In the genomic region with DNA sequence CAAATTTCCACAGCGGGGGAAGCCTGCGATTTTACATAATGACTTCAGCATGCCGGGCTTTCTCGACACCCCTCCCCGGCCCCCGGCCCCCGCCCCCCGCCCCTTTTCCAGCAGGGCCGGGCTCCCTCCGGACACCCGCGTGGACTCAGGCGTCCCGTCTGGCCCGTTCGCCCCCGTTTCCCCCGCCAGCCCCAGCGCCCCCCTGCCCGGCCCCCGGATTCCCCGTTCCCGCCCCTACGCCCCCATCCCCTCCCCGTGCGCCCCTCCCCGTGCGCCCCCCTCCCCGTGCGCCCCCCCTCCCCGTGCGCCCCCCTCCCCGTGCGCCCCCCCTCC, we compare ENCODE assay signal across 9 cellular contexts. TPM values are rescaled to one million over a fixed set of nuclear protein-coding genes. Genes with fewer than 3 reads are reported as not detected.
DNase-seq lines count a peak whose midpoint lies in the region; ATAC-seq, FAIRE-seq and TF ChIP-seq lines count a peak whose summit lies in the region.
"Had no signal": no experiment of that assay in that cellular context is flagged by ENCODE, and none has a peak within 500 bp of the region (broad histone marks: within the 10 kb centered on the region; RNA-seq: fewer than 3 reads in every experiment).

No MANE protein-coding gene starts in this region.

- no peak for DNase-seq in activated T-cell treated with anti-CD3 and anti-CD28 coated beads, Interleukin-2, amount 50 U/mL, for 72 hours
- no peak for DNase-seq in activated T-cell treated with anti-CD3 and anti-CD28 coated beads for 4 hours
- DNase-seq in tibial artery = no peak
- DNase-seq in GM12892 (ENCODE audit: insufficient read length) = no peak
- no peak for DNase-seq in kidney glomerular epithelial cell (lab: John Stamatoyannopoulos, UW)

- no peaks in the 10 kb centered on the region for H3K9me3 Mint-ChIP-seq in activated T-cell treated with anti-CD3 and anti-CD28 coated beads, Interleukin-2, amount 50 U/mL, for 72 hours
- H3K9me3 Mint-ChIP-seq in activated T-helper 17 cell treated with anti-CD3 and anti-CD28 coated beads, Interleukin-2, amount 50 U/mL, for 72 hours = no peaks in the 10 kb centered on the region

- no peaks in the 10 kb centered on the region for H3K27me3 ChIP-seq in tibial artery

- no peaks in the 10 kb centered on the region for H3K36me3 ChIP-seq in mesodermal cell (ENCODE audit: control insufficient read depth, insufficient read depth, low read length)
- H3K36me3 ChIP-seq in tibial artery = no peaks in the 10 kb centered on the region

- intact Hi-C loops in tibial artery (cut with DNase I; ENCODE audit: low total_unique reads) = no loop called here

- peak overlapping the region; percentile 5 for H3K27ac Mint-ChIP-seq in activated T-cell treated with anti-CD3 and anti-CD28 coated beads, Interleukin-2, amount 50 U/mL, for 72 hours
- peak overlapping the region; percentile 38 for H3K27ac Mint-ChIP-seq in activated T-helper 17 cell treated with anti-CD3 and anti-CD28 coated beads, Interleukin-2, amount 50 U/mL, for 72 hours

- 0% methylated on average over 1 of the region's 34 CpGs; no CpG with 5 or more reads in 1 of the 2 experiments for WGBS in mesodermal cell (ENCODE audit: insufficient coverage in 2 of 2), 2 experiments

- H3K4me3 ChIP-seq in mesodermal cell (ENCODE audit: extremely low read depth, insufficient read depth, low read length, poor library complexity, severe bottlenecking) = peak overlapping the region; percentile 38
- peak overlapping the region; percentile 60 to 69 for H3K4me3 ChIP-seq in tibial artery

- no peak for TF ChIP-seq POLR2A in GM12892 (IDR thresholded peaks at IDR 0.05; ENCODE audit: low read depth, low read length)

- H3K4me1 ChIP-seq in mesodermal cell (ENCODE audit: control insufficient read depth, insufficient read depth, low read length, poor library complexity, severe bottlenecking) (peaks cover 17% of the 10 kb centered on the region), tibial artery (peaks cover 0 to 40% (median 35%) of the 10 kb centered on the region in 4 donors)

- TF ChIP-seq CTCF in tibial artery (IDR thresholded peaks at IDR 0.05) = no peak

- H3K27me3 Mint-ChIP-seq in activated T-cell treated with anti-CD3 and anti-CD28 coated beads, Interleukin-2, amount 50 U/mL, for 72 hours (ENCODE audit: low read depth) = peaks cover 11% of the 10 kb centered on the region
- H3K27me3 Mint-ChIP-seq in activated T-helper 17 cell treated with anti-CD3 and anti-CD28 coated beads, Interleukin-2, amount 50 U/mL, for 72 hours = peaks cover 7% of the 10 kb centered on the region

- H3K9me3 ChIP-seq in mesodermal cell (ENCODE audit: control insufficient read depth, low read length) (no peaks in the 10 kb centered on the region), tibial artery (no peaks in the 10 kb centered on the region)

- H3K4me3 Mint-ChIP-seq in activated T-cell treated with anti-CD3 and anti-CD28 coated beads, Interleukin-2, amount 50 U/mL, for 72 hours = peak overlapping the region; percentile 70 to 83
- peak overlapping the region; percentile 81 for H3K4me3 Mint-ChIP-seq in activated T-helper 17 cell treated with anti-CD3 and anti-CD28 coated beads, Interleukin-2, amount 50 U/mL, for 72 hours

- no peak for ATAC-seq in activated T-cell treated with anti-CD3 and anti-CD28 coated beads, Interleukin-2, amount 50 U/mL, for 72 hours (replicated peaks in 1 of 2)
- ATAC-seq in activated T-helper 17 cell treated with anti-CD3 and anti-CD28 coated beads, Interleukin-2, amount 50 U/mL, for 72 hours (replicated peaks) = no peak
- ATAC-seq in HG02852 (IDR thresholded peaks at IDR 0.05; ENCODE audit: unreplicated experiment) = no peak

- H3K36me3 Mint-ChIP-seq in activated T-cell treated with anti-CD3 and anti-CD28 coated beads, Interleukin-2, amount 50 U/mL, for 72 hours (ENCODE audit: insufficient read depth in 2 of 2) = peaks cover 2 to 4% of the 10 kb centered on the region in 2 donors
- peaks cover 30% of the 10 kb centered on the region for H3K36me3 Mint-ChIP-seq in activated T-helper 17 cell treated with anti-CD3 and anti-CD28 coated beads, Interleukin-2, amount 50 U/mL, for 72 hours (ENCODE audit: low read depth)

- peaks cover 28% of the 10 kb centered on the region for H3K4me1 Mint-ChIP-seq in activated T-cell treated with anti-CD3 and anti-CD28 coated beads, Interleukin-2, amount 50 U/mL, for 72 hours (ENCODE audit: low read depth)
- H3K4me1 Mint-ChIP-seq in activated T-helper 17 cell treated with anti-CD3 and anti-CD28 coated beads, Interleukin-2, amount 50 U/mL, for 72 hours = peaks cover 12% of the 10 kb centered on the region

- peak overlapping the region; percentile 91 for H3K27ac ChIP-seq in mesodermal cell (ENCODE audit: low read depth, low read length, severe bottlenecking)
- peak overlapping the region; percentile 95 to 97 for H3K27ac ChIP-seq in tibial artery

- FAIRE-seq in GM12892 (lab: Jason Lieb, UNC) = no peak
- FAIRE-seq: TTC549 had no signal

RNA-seq across cellular contexts. Expression of gene NFATC1, which starts 0.5 kb away (rescaled TPM):
- total RNA-seq in activated T-cell treated with anti-CD3 and anti-CD28 coated beads, Interleukin-2, amount 50 U/mL, for 72 hours = 10 to 100 TPM; 70.4 to 86.0 TPM
- 10 to 100 TPM; 20.3 to 79.3 TPM for total RNA-seq in activated T-helper 17 cell treated with anti-CD3 and anti-CD28 coated beads, Interleukin-2, amount 50 U/mL, for 72 hours
- 55.8 TPM for polyA plus RNA-seq in mesodermal cell (2013, experiment 1 of 2)
- polyA plus RNA-seq in mesodermal cell (2013, experiment 2 of 2) = 44.4 TPM
- polyA plus RNA-seq in GM12892 (2012; ENCODE audit: missing spikeins) = 13.0 TPM
